ENCODE assay signal across 7 cellular contexts in genomic region chr9:137239541-137240200, GRCh38. TPM values are rescaled to one million over a fixed set of nuclear protein-coding genes. Genes with fewer than 3 reads are reported as not detected.
A peak's percentile ranks its signal among the peaks of the same experiment; 100 is the strongest.
DNase-seq lines count a peak whose midpoint lies in the region; ATAC-seq and TF ChIP-seq lines count a peak whose summit lies in the region.
"Not testable (repeated sequence)": the region's sequence is repeated elsewhere in the genome, so short reads cannot be mapped to it uniquely, and the experiment has no call there.
"Had no signal": no experiment of that assay in that cellular context is flagged by ENCODE, and none has a peak within 500 bp of the region (broad histone marks: within the 10 kb centered on the region; RNA-seq: fewer than 3 reads in every experiment).

No MANE protein-coding gene starts in this region.

- ATAC-seq in lower lobe of right lung, result not testable (repeated sequence)

- H3K4me3 Mint-ChIP-seq in activated T-helper 2 cell treated with anti-CD3 and anti-CD28 coated beads, Interferon-gamma antibody, Interleukin-2, Interleukin-4, amounts not matched to agents 10 μg/mL and 5 μg/mL and 100 μg/mL, durations not matched to agents 14 hours and 24 hours and 36 hours (ENCODE audit: low read depth), result peak overlapping the region; percentile 79
- peak overlapping the region; percentile 74 for H3K4me3 Mint-ChIP-seq in endothelial cell (ENCODE audit: unreplicated experiment)

- H2AFZ ChIP-seq in Loucy (ENCODE audit: low read length), result peak overlapping the region; percentile 90

- peaks cover 51% of the 10 kb centered on the region for H3K79me2 ChIP-seq in Loucy (ENCODE audit: insufficient read depth, low read length)

- TF ChIP-seq CTCF in BJ (IDR thresholded peaks at IDR 0.05; ENCODE audit: insufficient read depth, low read depth, low read length); Loucy (conservative IDR thresholded peaks at IDR 0.05; ENCODE audit: low read length); endothelial cell (IDR thresholded peaks at IDR 0.05; ENCODE audit: unreplicated experiment); lower lobe of right lung (IDR thresholded peaks at IDR 0.05): not testable (repeated sequence)

- peaks cover 24% of the 10 kb centered on the region for H4K20me1 ChIP-seq in Loucy (ENCODE audit: insufficient read depth, low read length, poor library complexity, severe bottlenecking)

- not testable (repeated sequence) for H3K27me3 Mint-ChIP-seq in activated T-helper 2 cell treated with anti-CD3 and anti-CD28 coated beads, Interferon-gamma antibody, Interleukin-2, Interleukin-4, amounts not matched to agents 10 μg/mL and 5 μg/mL and 100 μg/mL, durations not matched to agents 14 hours and 24 hours and 36 hours (ENCODE audit: low read depth)
- peaks cover 18% of the 10 kb centered on the region for H3K27me3 Mint-ChIP-seq in endothelial cell (ENCODE audit: unreplicated experiment)

- not testable (repeated sequence) for H3K9me3 ChIP-seq in Loucy (ENCODE audit: insufficient read depth, low read depth, low read length); lower lobe of right lung; skeletal muscle tissue (ENCODE audit: control insufficient read depth in 3 of 3, low read length in 3 of 3)

- not testable (repeated sequence) for H3K27me3 ChIP-seq in BJ (ENCODE audit: control insufficient read depth, insufficient read depth, low read length); Loucy (ENCODE audit: insufficient read depth, low read length, poor library complexity, severe bottlenecking); lower lobe of right lung (ENCODE audit: low read depth); skeletal muscle tissue (ENCODE audit: control insufficient read depth in 3 of 3, insufficient read depth in 3 of 3, low read length in 3 of 3)

- H3K9ac ChIP-seq in Loucy (ENCODE audit: low read depth, low read length, poor library complexity, severe bottlenecking), result peak overlapping the region; percentile 87
- H3K9ac ChIP-seq in skeletal muscle tissue (ENCODE audit: low read depth in 1 of 3, low read length in 3 of 3), result peak overlapping the region; percentile 74 to 88 (median 75)

- POLR2A ChIA-PET in BJ (lab: Charles Lee), result not testable (repeated sequence)

- H3K36me3 ChIP-seq in BJ (ENCODE audit: control insufficient read depth, insufficient read depth, low read length) (peaks cover 11% of the 10 kb centered on the region), Loucy (ENCODE audit: insufficient read depth, low read length) (peaks cover 21% of the 10 kb centered on the region; the same call in 1 of the 2 replicates), lower lobe of right lung (peaks cover 23% of the 10 kb centered on the region), skeletal muscle tissue (ENCODE audit: control insufficient read depth in 3 of 3, insufficient read depth in 3 of 3, low read length in 3 of 3) (peaks cover 18 to 24% (median 20%) of the 10 kb centered on the region in 3 donors)

- H3K9me3 Mint-ChIP-seq in activated T-helper 2 cell treated with anti-CD3 and anti-CD28 coated beads, Interferon-gamma antibody, Interleukin-2, Interleukin-4, amounts not matched to agents 10 μg/mL and 5 μg/mL and 100 μg/mL, durations not matched to agents 14 hours and 24 hours and 36 hours; endothelial cell (ENCODE audit: unreplicated experiment): not testable (repeated sequence)

- H3K27ac Mint-ChIP-seq in activated T-helper 2 cell treated with anti-CD3 and anti-CD28 coated beads, Interferon-gamma antibody, Interleukin-2, Interleukin-4, amounts not matched to agents 10 μg/mL and 5 μg/mL and 100 μg/mL, durations not matched to agents 14 hours and 24 hours and 36 hours, result peak overlapping the region; percentile 46
- peak overlapping the region; percentile 57 for H3K27ac Mint-ChIP-seq in endothelial cell (ENCODE audit: unreplicated experiment)

- H3K4me2 ChIP-seq in Loucy (ENCODE audit: low read depth, low read length, poor library complexity, severe bottlenecking), result peak overlapping the region; percentile 75

- H3K27ac ChIP-seq in lower lobe of right lung (peak overlapping the region; percentile 98), skeletal muscle tissue (ENCODE audit: low read depth, low read length) (peak overlapping the region; percentile 95)

- H3K4me1 ChIP-seq in Loucy (ENCODE audit: insufficient read depth, low read length, poor library complexity, severe bottlenecking), result peaks cover 40% of the 10 kb centered on the region
- peaks cover 59% of the 10 kb centered on the region for H3K4me1 ChIP-seq in lower lobe of right lung
- peaks cover 64 to 74% (median 66%) of the 10 kb centered on the region in 3 donors for H3K4me1 ChIP-seq in skeletal muscle tissue (ENCODE audit: control insufficient read depth in 3 of 3, insufficient read depth in 3 of 3, low read length in 3 of 3)

- not testable (repeated sequence) for H3K9me2 ChIP-seq in Loucy (replicated peaks; ENCODE audit: low read depth, low read length)

- not testable (repeated sequence) for DNase-seq in BJ (ENCODE audit: low read depth); activated T-helper 2 cell treated with anti-CD3 and anti-CD28 coated beads, Interferon-gamma antibody, Interleukin-2, Interleukin-4, amounts not matched to agents 10 μg/mL and 5 μg/mL and 100 μg/mL, durations not matched to agents 14 hours and 24 hours and 36 hours (ENCODE audit: low spot score); endothelial cell (ENCODE audit: low spot score); lower lobe of right lung

- not testable (repeated sequence) for H3F3A ChIP-seq in Loucy (ENCODE audit: low read depth)

- H3K36me3 Mint-ChIP-seq in activated T-helper 2 cell treated with anti-CD3 and anti-CD28 coated beads, Interferon-gamma antibody, Interleukin-2, Interleukin-4, amounts not matched to agents 10 μg/mL and 5 μg/mL and 100 μg/mL, durations not matched to agents 14 hours and 24 hours and 36 hours (ENCODE audit: low read depth), result peaks cover 27% of the 10 kb centered on the region
- H3K36me3 Mint-ChIP-seq in endothelial cell (ENCODE audit: low read depth, unreplicated experiment), result peaks cover 11% of the 10 kb centered on the region

- H3K4me3 ChIP-seq in BJ (ENCODE audit: low read depth, low read length), result peak overlapping the region; percentile 56
- H3K4me3 ChIP-seq in Loucy (ENCODE audit: low read length, poor library complexity, severe bottlenecking), result peak overlapping the region; percentile 79
- peak overlapping the region; percentile 93 for H3K4me3 ChIP-seq in lower lobe of right lung
- H3K4me3 ChIP-seq in skeletal muscle tissue (ENCODE audit: low read length in 3 of 3), result peak overlapping the region; percentile 60 to 80 (median 79)

- H3K4me1 Mint-ChIP-seq in activated T-helper 2 cell treated with anti-CD3 and anti-CD28 coated beads, Interferon-gamma antibody, Interleukin-2, Interleukin-4, amounts not matched to agents 10 μg/mL and 5 μg/mL and 100 μg/mL, durations not matched to agents 14 hours and 24 hours and 36 hours (ENCODE audit: low read depth), result peaks cover 14% of the 10 kb centered on the region
- H3K4me1 Mint-ChIP-seq in endothelial cell (ENCODE audit: unreplicated experiment), result peaks cover 27% of the 10 kb centered on the region

- CTCF ChIA-PET in BJ (lab: Yijun Ruan, JAX), result interaction anchor here (1.2 to 2.5 kb wide), 4 partner anchors 13 to 193 kb away, joined by 3 to 13 read pairs (median 5); partner anchors contain the start of genes NPDC1 and RNF224

- intact Hi-C loops in activated T-helper 2 cell treated with anti-CD3 and anti-CD28 coated beads, Interferon-gamma antibody, Interleukin-2, Interleukin-4, amounts not matched to agents 10 μg/mL and 5 μg/mL and 100 μg/mL, durations not matched to agents 14 hours and 24 hours and 36 hours (cut with micrococcal nuclease), result loop anchor here (5.0 kb wide), 4 partner anchors 52 to 192 kb away; partner anchors contain the start of genes ANAPC2, MAN1B1, NPDC1 and SSNA1
- intact Hi-C loops in lower lobe of right lung (cut with DNase I), result not testable (repeated sequence)

RNA-seq across cellular contexts. Expression of gene TUBB4B, which starts 1.4 kb away (rescaled TPM):
- 263 and 385 TPM in 2 replicates for polyA plus RNA-seq in BJ (2011; rRNA removed)
- 213 and 239 TPM in 2 replicates for polyA minus RNA-seq in BJ (2011; rRNA and poly(A)+ RNA removed)
- 357 and 361 TPM in 2 replicates for total RNA-seq in activated T-helper 2 cell treated with anti-CD3 and anti-CD28 coated beads, Interferon-gamma antibody, Interleukin-2, Interleukin-4, amounts not matched to agents 10 μg/mL and 5 μg/mL and 100 μg/mL, durations not matched to agents 14 hours and 24 hours and 36 hours
- total RNA-seq in endothelial cell (ENCODE audit: unreplicated experiment) (134 TPM), lower lobe of right lung (208 TPM), skeletal muscle tissue (97.1 TPM)

RNA-seq across cellular contexts. Expression of gene SLC34A3, which starts 9.0 kb away (rescaled TPM):
- not detected in 2 replicates for polyA plus RNA-seq in BJ (2011; rRNA removed)
- not detected in 2 replicates for polyA minus RNA-seq in BJ (2011; rRNA and poly(A)+ RNA removed)
- not detected in 2 replicates for total RNA-seq in activated T-helper 2 cell treated with anti-CD3 and anti-CD28 coated beads, Interferon-gamma antibody, Interleukin-2, Interleukin-4, amounts not matched to agents 10 μg/mL and 5 μg/mL and 100 μg/mL, durations not matched to agents 14 hours and 24 hours and 36 hours
- not detected for total RNA-seq in endothelial cell (ENCODE audit: unreplicated experiment)
- total RNA-seq in lower lobe of right lung, result not detected
- total RNA-seq in skeletal muscle tissue, result not detected

RNA-seq across cellular contexts. Expression of gene STPG3, which starts 11.4 kb away (rescaled TPM):
- polyA plus RNA-seq in BJ (2011; rRNA removed), result not detected in 2 replicates
- polyA minus RNA-seq in BJ (2011; rRNA and poly(A)+ RNA removed), result not detected in 2 replicates
- total RNA-seq in activated T-helper 2 cell treated with anti-CD3 and anti-CD28 coated beads, Interferon-gamma antibody, Interleukin-2, Interleukin-4, amounts not matched to agents 10 μg/mL and 5 μg/mL and 100 μg/mL, durations not matched to agents 14 hours and 24 hours and 36 hours, result 0.48 TPM in 2 replicates
- not detected for total RNA-seq in endothelial cell (ENCODE audit: unreplicated experiment)
- total RNA-seq in lower lobe of right lung, result 0.38 TPM
- total RNA-seq in skeletal muscle tissue, result not detected
- total RNA-seq: esophagus mucosa had no signal

RNA-seq across cellular contexts. Expression of gene RNF224, which starts 12.4 kb away (rescaled TPM):
- polyA plus RNA-seq in BJ (2011; rRNA removed), result not detected in 2 replicates
- 0.21 TPM in 1 of 2 replicates, not detected in the other for polyA minus RNA-seq in BJ (2011; rRNA and poly(A)+ RNA removed)
- not detected in 2 replicates for total RNA-seq in activated T-helper 2 cell treated with anti-CD3 and anti-CD28 coated beads, Interferon-gamma antibody, Interleukin-2, Interleukin-4, amounts not matched to agents 10 μg/mL and 5 μg/mL and 100 μg/mL, durations not matched to agents 14 hours and 24 hours and 36 hours
- total RNA-seq in endothelial cell (ENCODE audit: unreplicated experiment) (not detected), lower lobe of right lung (0.21 TPM), skeletal muscle tissue (not detected)

RNA-seq across cellular contexts. Expression of gene CYSRT1, which starts 14.7 kb away (rescaled TPM):
- 0.58 and 0.74 TPM in 2 replicates for polyA plus RNA-seq in BJ (2011; rRNA removed)
- polyA minus RNA-seq in BJ (2011; rRNA and poly(A)+ RNA removed), result 0.21 and 0.24 TPM in 2 replicates
- total RNA-seq in activated T-helper 2 cell treated with anti-CD3 and anti-CD28 coated beads, Interferon-gamma antibody, Interleukin-2, Interleukin-4, amounts not matched to agents 10 μg/mL and 5 μg/mL and 100 μg/mL, durations not matched to agents 14 hours and 24 hours and 36 hours, result 0.41 and 0.50 TPM in 2 replicates
- 1.4 TPM for total RNA-seq in endothelial cell (ENCODE audit: unreplicated experiment)
- total RNA-seq in lower lobe of right lung, result 0.59 TPM
- not detected for total RNA-seq in skeletal muscle tissue
